Comparison of ENCODE assay signal across 21 cellular contexts in genomic region chr2:42848726-42849290, GRCh38.
"Had no signal": no experiment of that assay in that cellular context is flagged by ENCODE, and none has a peak within 500 bp of the region (broad histone marks: within the 10 kb centered on the region; RNA-seq: fewer than 3 reads in every experiment).

No MANE protein-coding gene starts in this region.

- H3K4me3 Mint-ChIP-seq: activated B cell treated with CpG ODN at 0.5 μM for 24 hours; activated CD4-positive, alpha-beta T cell treated with anti-CD3 and anti-CD28 coated beads for 36 hours; activated naive CD4-positive, alpha-beta T cell treated with anti-CD3 and anti-CD28 coated beads for 36 hours; activated naive CD8-positive, alpha-beta T cell treated with anti-CD3 and anti-CD28 coated beads, Interleukin-2, amount 10 ng/mL, durations not matched to agents 7 days and 5 days; activated T-cell treated with anti-CD3 and anti-CD28 coated beads, Interleukin-2, amount 50 U/mL, for 4 hours; memory B cell; neural crest cell; stimulated activated naive CD8-positive, alpha-beta T cell treated with anti-CD3 and anti-CD28 coated beads, Interleukin-15, amount 100 ng/mL, for 72 hours; type B pancreatic cell had no signal

- H3K36me3 Mint-ChIP-seq: activated naive CD8-positive, alpha-beta T cell treated with anti-CD3 and anti-CD28 coated beads, Interleukin-2, amount 10 ng/mL, durations not matched to agents 7 days and 5 days; naive B cell had no signal

- ATAC-seq: activated CD4-positive, alpha-beta T cell treated with anti-CD3 and anti-CD28 coated beads for 36 hours; activated T-cell treated with anti-CD3 and anti-CD28 coated beads, Interleukin-2, amount 50 U/mL, for 4 hours; heart left ventricle; left cardiac atrium; stimulated activated naive CD8-positive, alpha-beta T cell treated with anti-CD3 and anti-CD28 coated beads, Interleukin-15, amount 100 ng/mL, for 72 hours had no signal

- H3K27ac Mint-ChIP-seq: activated B cell treated with CpG ODN at 0.5 μM for 24 hours; activated CD4-positive, alpha-beta T cell treated with anti-CD3 and anti-CD28 coated beads for 36 hours; activated naive CD8-positive, alpha-beta T cell treated with anti-CD3 and anti-CD28 coated beads, Interleukin-2, amount 10 ng/mL, durations not matched to agents 7 days and 5 days; activated T-helper 2 cell treated with anti-CD3 and anti-CD28 coated beads, Interferon-gamma antibody, Interleukin-2, Interleukin-4, amounts not matched to agents 10 μg/mL and 5 μg/mL and 100 μg/mL, durations not matched to agents 14 hours and 24 hours and 36 hours; memory B cell; type B pancreatic cell had no signal

- H3K9me3 Mint-ChIP-seq: activated B cell treated with CpG ODN at 0.5 μM for 24 hours; activated naive CD4-positive, alpha-beta T cell treated with anti-CD3 and anti-CD28 coated beads for 36 hours; activated naive CD8-positive, alpha-beta T cell treated with anti-CD3 and anti-CD28 coated beads, Interleukin-2, amount 10 ng/mL, durations not matched to agents 7 days and 5 days; activated T-cell treated with anti-CD3 and anti-CD28 coated beads, Interleukin-2, amount 50 U/mL, for 4 hours; activated T-helper 2 cell treated with anti-CD3 and anti-CD28 coated beads, Interferon-gamma antibody, Interleukin-2, Interleukin-4, amounts not matched to agents 10 μg/mL and 5 μg/mL and 100 μg/mL, durations not matched to agents 14 hours and 24 hours and 36 hours; memory B cell; naive B cell; neural crest cell; stimulated activated naive CD8-positive, alpha-beta T cell treated with anti-CD3 and anti-CD28 coated beads, Interleukin-15, amount 100 ng/mL, for 72 hours had no signal

- DNase-seq: activated B cell treated with CpG ODN at 0.5 μM for 24 hours; activated CD4-positive, alpha-beta T cell treated with anti-CD3 and anti-CD28 coated beads for 36 hours; activated CD4-positive, alpha-beta T cell treated with anti-CD3 and anti-CD28 coated beads, Interleukin-2, amount 50 U/mL, for 4 hours; activated CD8-positive, alpha-beta memory T cell treated with anti-CD3 and anti-CD28 coated beads for 24 hours; activated CD8-positive, alpha-beta memory T cell treated with anti-CD3 and anti-CD28 coated beads, Interleukin-2, amount 50 U/mL, for 48 hours; activated naive CD4-positive, alpha-beta T cell treated with anti-CD3 and anti-CD28 coated beads for 36 hours; activated naive CD8-positive, alpha-beta T cell treated with anti-CD3 and anti-CD28 coated beads, Interleukin-2, amount 10 ng/mL, durations not matched to agents 7 days and 5 days; activated T-cell treated with anti-CD3 and anti-CD28 coated beads, Interleukin-2, amount 50 U/mL, for 4 hours; amniotic stem cell; cerebellar nuclear complex; heart left ventricle; left cardiac atrium; naive B cell; retina; stimulated activated CD4-positive, alpha-beta T cell treated with anti-CD3 and anti-CD28 coated beads, Interleukin-4, amount 100 ng/mL, for 4 hours; stimulated activated naive CD8-positive, alpha-beta T cell treated with anti-CD3 and anti-CD28 coated beads, Interleukin-15, amount 100 ng/mL, for 72 hours; T-helper 1 cell had no signal

- H3K27me3 Mint-ChIP-seq: activated B cell treated with CpG ODN at 0.5 μM for 24 hours; activated CD4-positive, alpha-beta T cell treated with anti-CD3 and anti-CD28 coated beads for 36 hours; naive B cell; stimulated activated naive CD8-positive, alpha-beta T cell treated with anti-CD3 and anti-CD28 coated beads, Interleukin-15, amount 100 ng/mL, for 72 hours; type B pancreatic cell had no signal

- H3K4me1 Mint-ChIP-seq: activated B cell treated with CpG ODN at 0.5 μM for 24 hours; activated CD4-positive, alpha-beta T cell treated with anti-CD3 and anti-CD28 coated beads for 36 hours; activated naive CD8-positive, alpha-beta T cell treated with anti-CD3 and anti-CD28 coated beads, Interleukin-2, amount 10 ng/mL, durations not matched to agents 7 days and 5 days; memory B cell; naive B cell; stimulated activated naive CD8-positive, alpha-beta T cell treated with anti-CD3 and anti-CD28 coated beads, Interleukin-15, amount 100 ng/mL, for 72 hours had no signal
